28 cellular contexts compared by ENCODE assay signal in the genomic region with DNA sequence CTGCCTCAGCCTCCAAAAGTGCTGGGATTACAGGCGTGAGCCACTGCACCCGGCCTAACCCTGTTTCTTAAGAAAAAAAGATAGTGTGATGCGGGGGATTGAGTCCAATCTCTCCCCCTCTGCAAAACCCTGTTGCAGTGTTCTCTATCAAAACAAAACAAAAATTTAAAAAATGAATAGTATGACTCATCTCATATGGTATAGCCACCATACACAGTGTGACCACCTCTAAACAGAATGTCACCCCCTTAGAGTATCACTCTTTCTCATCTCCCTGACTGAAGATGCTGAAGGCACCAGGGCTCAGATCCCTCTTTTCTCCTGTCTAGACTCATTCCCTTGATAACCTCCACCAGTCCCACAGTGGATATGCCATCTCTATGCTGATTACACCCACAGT.
"Had no signal": no experiment of that assay in that cellular context is flagged by ENCODE, and none has a peak within 500 bp of the region (broad histone marks: within the 10 kb centered on the region; RNA-seq: fewer than 3 reads in every experiment).

No MANE protein-coding gene starts in this region.

- H3K4me3 ChIP-seq: hepatocyte, left lung, lung, testis, uterus had no signal

- H3K27ac Mint-ChIP-seq: activated naive CD4-positive, alpha-beta T cell treated with anti-CD3 and anti-CD28 coated beads for 36 hours; nephron; stimulated activated memory B cell treated with anti-CD40 and anti-IgM and Interleukin-4, amounts not matched to agents 10 μg/mL and 1 μg/mL and 100 μg/mL, for 72 hours; T-helper 1 cell treated with Interleukin-12 subunit alpha and Interleukin-12 subunit beta and Interleukin-4 antibody, amounts not matched to agents 30 μg/mL and 1 μg/mL, for 36 hours; WTC11 had no signal

- H3K36me3 Mint-ChIP-seq: stimulated activated memory B cell treated with anti-CD40 and anti-IgM and Interleukin-4, amounts not matched to agents 10 μg/mL and 1 μg/mL and 100 μg/mL, for 72 hours; WTC11 had no signal

- H3K27ac ChIP-seq: hepatocyte, left lung, parathyroid adenoma, testis, uterus had no signal

- H3K4me2 ChIP-seq: hepatocyte had no signal

- H3K4me3 Mint-ChIP-seq: activated naive CD4-positive, alpha-beta T cell treated with anti-CD3 and anti-CD28 coated beads for 36 hours; nephron; stimulated activated memory B cell treated with anti-CD40 and anti-IgM and Interleukin-4, amounts not matched to agents 10 μg/mL and 1 μg/mL and 100 μg/mL, for 72 hours; T-helper 1 cell treated with Interleukin-12 subunit alpha and Interleukin-12 subunit beta and Interleukin-4 antibody, amounts not matched to agents 30 μg/mL and 1 μg/mL, for 36 hours; WTC11 had no signal

- DNase-seq: activated CD4-positive, alpha-beta T cell treated with anti-CD3 and anti-CD28 coated beads, Interleukin-2, amount 50 U/mL, for 48 hours; activated effector memory CD4-positive, alpha-beta T cell treated with Interleukin-2 at 50 U/mL for 16 hours; activated naive CD4-positive, alpha-beta T cell treated with anti-CD3 and anti-CD28 coated beads for 36 hours; activated T-cell treated with anti-CD3 and anti-CD28 coated beads, Interleukin-2, amount 50 U/mL, for 1 hour; central memory CD4-positive, alpha-beta T cell; dermis blood vessel endothelial cell; effector CD8-positive, alpha-beta T cell; glutamatergic neuron; kidney glomerular epithelial cell; left lung; nucleus accumbens; small intestine; stimulated activated CD4-positive, alpha-beta T cell treated with anti-CD3 and anti-CD28 coated beads, Interleukin-2, amount 100 ng/mL, for 24 hours; T1000; testis; trophoblast cell; uterus had no signal

- H3K9me3 Mint-ChIP-seq: activated naive CD4-positive, alpha-beta T cell treated with anti-CD3 and anti-CD28 coated beads for 36 hours; nephron; stimulated activated memory B cell treated with anti-CD40 and anti-IgM and Interleukin-4, amounts not matched to agents 10 μg/mL and 1 μg/mL and 100 μg/mL, for 72 hours; T-helper 1 cell treated with Interleukin-12 subunit alpha and Interleukin-12 subunit beta and Interleukin-4 antibody, amounts not matched to agents 30 μg/mL and 1 μg/mL, for 36 hours; WTC11 had no signal

- ATAC-seq: esophagus mucosa; left lung; sciatic nerve; stimulated activated memory B cell treated with anti-CD40 and anti-IgM and Interleukin-4, amounts not matched to agents 10 μg/mL and 1 μg/mL and 100 μg/mL, for 72 hours; WTC11 had no signal

- H3K4me1 ChIP-seq: parathyroid adenoma had no signal

- FAIRE-seq: astrocyte, frontal cortex, small intestine had no signal

- H3K9me3 ChIP-seq: left lung, testis, uterus had no signal
